In the genomic region with DNA sequence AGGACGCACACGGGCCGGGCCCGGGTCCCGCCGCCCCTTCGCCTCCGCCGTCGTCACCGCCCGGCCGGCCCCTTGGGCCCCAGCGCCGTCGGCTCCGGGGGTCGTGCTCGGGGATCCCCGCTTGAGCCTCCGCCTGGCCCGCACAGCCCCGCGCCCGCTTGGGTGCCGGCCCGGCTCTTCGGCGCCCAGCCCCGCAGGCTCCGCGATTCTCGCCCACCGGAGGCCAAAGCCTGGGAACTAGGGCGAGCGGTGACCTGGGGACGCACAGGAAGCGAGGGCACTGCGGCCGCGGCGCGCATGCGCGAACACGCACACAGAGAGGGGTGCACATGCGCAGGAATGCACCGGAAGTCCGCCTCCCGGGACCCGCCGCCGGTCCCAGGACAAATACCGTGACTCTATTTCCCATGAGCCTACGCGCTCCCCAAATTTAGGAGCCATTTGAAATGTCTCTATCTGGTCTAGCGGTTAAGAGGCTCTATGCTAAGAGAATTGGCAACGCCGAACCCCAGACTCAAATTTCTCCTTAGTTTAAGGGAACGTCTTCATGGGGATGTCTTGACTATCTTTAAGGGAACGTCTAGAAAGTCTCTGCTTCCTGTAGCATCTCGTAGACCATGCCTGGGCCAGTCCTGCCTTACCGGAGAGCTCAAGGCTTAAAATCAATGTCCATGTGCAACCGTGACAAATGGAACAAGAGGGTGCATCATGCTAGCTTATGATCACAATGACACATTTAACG, we compare ENCODE assay signal across 1 cellular context.
TF ChIP-seq lines count a peak whose summit lies in the region.

TSS of gene ZNF12 (minus strand) at position 282 of the 742 bp plus-strand sequence. CDS start 1,774 bp downstream, outside the sequence.

TF ChIP-seq in HepG2, 621 proteins besides CTCF, POLR2A, EP300 and RAD21 (continued from another document and continues in another):
- TF ChIP-seq PRDM15 (CRISPR knock-in tag; IDR thresholded peaks at IDR 0.05) (peak; percentile 88), ZNF790 (CRISPR knock-in tag; IDR thresholded peaks at IDR 0.05; ENCODE audit: borderline replicate concordance) (no peak), NFYC (CRISPR knock-in tag; IDR thresholded peaks at IDR 0.05) (0 out of 2 replicates have a peak, but pooled peaks have one; percentile 25), ZNF431 (CRISPR knock-in tag; IDR thresholded peaks at IDR 0.05; ENCODE audit: borderline replicate concordance, low read depth) (peak; percentile 41; the same call in 1 of the 2 replicates), YY1 (IDR thresholded peaks at IDR 0.05; ENCODE audit: insufficient read depth, insufficient replicate concordance, low read depth, low read length) (peak; percentile 58), SALL2 (CRISPR knock-in tag; IDR thresholded peaks at IDR 0.05) (no peak; the same call in 1 of the 2 replicates), ZNF850 (CRISPR knock-in tag; conservative IDR thresholded peaks at IDR 0.05) (0 out of 2 replicates have a peak, but pooled peaks have one; percentile 44), SAP130 (CRISPR knock-in tag; IDR thresholded peaks at IDR 0.05; ENCODE audit: low read depth) (peak; percentile 76), POGZ (CRISPR knock-in tag; IDR thresholded peaks at IDR 0.05) (peak; percentile 39; the same call in 1 of the 2 replicates), BHLHE40 (IDR thresholded peaks at IDR 0.05; ENCODE audit: low read length) (0 out of 2 replicates have a peak, but pooled peaks have one; percentile 24), HMG20A (CRISPR knock-in tag; IDR thresholded peaks at IDR 0.05; ENCODE audit: borderline replicate concordance) (0 out of 2 replicates have a peak, but pooled peaks have one; percentile 13), SAFB2 (CRISPR knock-in tag; IDR thresholded peaks at IDR 0.05; ENCODE audit: borderline replicate concordance, low read depth) (0 out of 2 replicates have a peak, but pooled peaks have one; percentile 82), ZNF205 (CRISPR knock-in tag; IDR thresholded peaks at IDR 0.05) (peak; percentile 43; the same call in 1 of the 2 replicates), AGO2 (optimal IDR thresholded peaks at IDR 0.05; ENCODE audit: low read depth, low read length) (peak; percentile 19), DR1 (CRISPR knock-in tag; IDR thresholded peaks at IDR 0.05) (0 out of 2 replicates have a peak, but pooled peaks have one; percentile 37), ZNF446 (CRISPR knock-in tag; IDR thresholded peaks at IDR 0.05) (peak; percentile 23; the same call in 1 of the 2 replicates), ZNF777 (CRISPR knock-in tag; IDR thresholded peaks at IDR 0.05) (peak; percentile 83), ZNF841 (CRISPR knock-in tag; IDR thresholded peaks at IDR 0.05; ENCODE audit: borderline replicate concordance) (0 out of 2 replicates have a peak, but pooled peaks have one; percentile 29), HMGXB3 (CRISPR knock-in tag; IDR thresholded peaks at IDR 0.05; ENCODE audit: borderline replicate concordance) (peak; percentile 85; the same call in 1 of the 2 replicates), ZNF138 (CRISPR knock-in tag; IDR thresholded peaks at IDR 0.05; ENCODE audit: low read depth) (0 out of 2 replicates have a peak, but pooled peaks have one; percentile 3), FOXO1 (CRISPR knock-in tag; IDR thresholded peaks at IDR 0.05) (0 out of 2 replicates have a peak, but pooled peaks have one; percentile 14), ZNF124 (CRISPR knock-in tag; IDR thresholded peaks at IDR 0.05) (peak; percentile 45; the same call in 1 of the 2 replicates), ARID4A (CRISPR knock-in tag; IDR thresholded peaks at IDR 0.05; ENCODE audit: borderline replicate concordance) (peak; percentile 72; the same call in 1 of the 2 replicates), CSRNP2 (CRISPR knock-in tag; conservative IDR thresholded peaks at IDR 0.05; ENCODE audit: low read depth) (no peak), GATAD1 (CRISPR knock-in tag; IDR thresholded peaks at IDR 0.05) (peak; percentile 89), LCORL (IDR thresholded peaks at IDR 0.05) (peak; percentile 87), LCORL (CRISPR knock-in tag; IDR thresholded peaks at IDR 0.05) (peak; percentile 95), ZNF235 (CRISPR knock-in tag; IDR thresholded peaks at IDR 0.05; ENCODE audit: borderline replicate concordance) (0 out of 2 replicates have a peak, but pooled peaks have one; percentile 23), ZFP1 (CRISPR knock-in tag; IDR thresholded peaks at IDR 0.05) (0 out of 2 replicates have a peak, but pooled peaks have one; percentile 31)
- TF ChIP-seq, protein P1, sequence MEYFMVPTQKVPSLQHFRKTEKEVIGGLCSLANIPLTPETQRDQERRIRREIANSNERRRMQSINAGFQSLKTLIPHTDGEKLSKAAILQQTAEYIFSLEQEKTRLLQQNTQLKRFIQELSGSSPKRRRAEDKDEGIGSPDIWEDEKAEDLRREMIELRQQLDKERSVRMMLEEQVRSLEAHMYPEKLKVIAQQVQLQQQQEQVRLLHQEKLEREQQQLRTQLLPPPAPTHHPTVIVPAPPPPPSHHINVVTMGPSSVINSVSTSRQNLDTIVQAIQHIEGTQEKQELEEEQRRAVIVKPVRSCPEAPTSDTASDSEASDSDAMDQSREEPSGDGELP (IDR thresholded peaks at IDR 0.05; ENCODE audit: borderline replicate concordance, low read depth), result no peak
- TF ChIP-seq, protein P2, sequence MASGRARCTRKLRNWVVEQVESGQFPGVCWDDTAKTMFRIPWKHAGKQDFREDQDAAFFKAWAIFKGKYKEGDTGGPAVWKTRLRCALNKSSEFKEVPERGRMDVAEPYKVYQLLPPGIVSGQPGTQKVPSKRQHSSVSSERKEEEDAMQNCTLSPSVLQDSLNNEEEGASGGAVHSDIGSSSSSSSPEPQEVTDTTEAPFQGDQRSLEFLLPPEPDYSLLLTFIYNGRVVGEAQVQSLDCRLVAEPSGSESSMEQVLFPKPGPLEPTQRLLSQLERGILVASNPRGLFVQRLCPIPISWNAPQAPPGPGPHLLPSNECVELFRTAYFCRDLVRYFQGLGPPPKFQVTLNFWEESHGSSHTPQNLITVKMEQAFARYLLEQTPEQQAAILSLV (CRISPR knock-in tag; IDR thresholded peaks at IDR 0.05; ENCODE audit: borderline replicate concordance), result peak; percentile 49; the same call in 1 of the 2 replicates
- TF ChIP-seq, protein P3, sequence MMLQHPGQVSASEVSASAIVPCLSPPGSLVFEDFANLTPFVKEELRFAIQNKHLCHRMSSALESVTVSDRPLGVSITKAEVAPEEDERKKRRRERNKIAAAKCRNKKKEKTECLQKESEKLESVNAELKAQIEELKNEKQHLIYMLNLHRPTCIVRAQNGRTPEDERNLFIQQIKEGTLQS (CRISPR knock-in tag; IDR thresholded peaks at IDR 0.05), result peak; percentile 19; the same call in 1 of the 2 replicates
- TF ChIP-seq, protein P4, sequence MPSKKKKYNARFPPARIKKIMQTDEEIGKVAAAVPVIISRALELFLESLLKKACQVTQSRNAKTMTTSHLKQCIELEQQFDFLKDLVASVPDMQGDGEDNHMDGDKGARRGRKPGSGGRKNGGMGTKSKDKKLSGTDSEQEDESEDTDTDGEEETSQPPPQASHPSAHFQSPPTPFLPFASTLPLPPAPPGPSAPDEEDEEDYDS (CRISPR knock-in tag; IDR thresholded peaks at IDR 0.05), result peak; percentile 46; the same call in 1 of the 2 replicates
- TF ChIP-seq, protein P5, sequence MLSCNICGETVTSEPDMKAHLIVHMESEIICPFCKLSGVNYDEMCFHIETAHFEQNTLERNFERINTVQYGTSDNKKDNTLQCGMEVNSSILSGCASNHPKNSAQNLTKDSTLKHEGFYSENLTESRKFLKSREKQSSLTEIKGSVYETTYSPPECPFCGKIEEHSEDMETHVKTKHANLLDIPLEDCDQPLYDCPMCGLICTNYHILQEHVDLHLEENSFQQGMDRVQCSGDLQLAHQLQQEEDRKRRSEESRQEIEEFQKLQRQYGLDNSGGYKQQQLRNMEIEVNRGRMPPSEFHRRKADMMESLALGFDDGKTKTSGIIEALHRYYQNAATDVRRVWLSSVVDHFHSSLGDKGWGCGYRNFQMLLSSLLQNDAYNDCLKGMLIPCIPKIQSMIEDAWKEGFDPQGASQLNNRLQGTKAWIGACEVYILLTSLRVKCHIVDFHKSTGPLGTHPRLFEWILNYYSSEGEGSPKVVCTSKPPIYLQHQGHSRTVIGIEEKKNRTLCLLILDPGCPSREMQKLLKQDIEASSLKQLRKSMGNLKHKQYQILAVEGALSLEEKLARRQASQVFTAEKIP (CRISPR knock-in tag; IDR thresholded peaks at IDR 0.05; ENCODE audit: borderline replicate concordance), result no peak
